In genomic region chr4:84905646-84906045, GRCh38 we compare ENCODE assay signal across 23 cellular contexts.
"Had no signal": no experiment of that assay in that cellular context is flagged by ENCODE, and none has a peak within 500 bp of the region (broad histone marks: within the 10 kb centered on the region; RNA-seq: fewer than 3 reads in every experiment).

No MANE protein-coding gene starts in this region.

- H3K9me3 ChIP-seq: adrenal gland, breast epithelium, SK-N-SH had no signal

- H3K36me3 Mint-ChIP-seq: activated naive CD8-positive, alpha-beta T cell treated with anti-CD3 and anti-CD28 coated beads, Interleukin-2, amount 10 ng/mL, durations not matched to agents 7 days and 5 days had no signal

- H3K27ac Mint-ChIP-seq: activated CD4-positive, alpha-beta memory T cell treated with anti-CD3 and anti-CD28 coated beads, Interleukin-2, amount 10 ng/mL, durations not matched to agents 7 days and 5 days; activated CD4-positive, alpha-beta T cell treated with anti-CD3 and anti-CD28 coated beads for 36 hours; activated naive CD8-positive, alpha-beta T cell treated with anti-CD3 and anti-CD28 coated beads, Interleukin-2, amount 10 ng/mL, durations not matched to agents 7 days and 5 days; activated T-helper 2 cell treated with anti-CD3 and anti-CD28 coated beads, Interferon-gamma antibody, Interleukin-2, Interleukin-4, amounts not matched to agents 10 μg/mL and 5 μg/mL and 100 μg/mL, durations not matched to agents 14 hours and 24 hours and 36 hours had no signal

- H3K4me3 Mint-ChIP-seq: activated CD4-positive, alpha-beta memory T cell treated with anti-CD3 and anti-CD28 coated beads, Interleukin-2, amount 10 ng/mL, durations not matched to agents 7 days and 5 days; activated CD4-positive, alpha-beta T cell treated with anti-CD3 and anti-CD28 coated beads for 36 hours; activated naive CD8-positive, alpha-beta T cell treated with anti-CD3 and anti-CD28 coated beads, Interleukin-2, amount 10 ng/mL, durations not matched to agents 7 days and 5 days had no signal

- DNase-seq: activated CD4-positive, alpha-beta memory T cell treated with anti-CD3 and anti-CD28 coated beads, Interleukin-2, amount 10 ng/mL, durations not matched to agents 7 days and 5 days; activated CD4-positive, alpha-beta T cell treated with anti-CD3 and anti-CD28 coated beads for 36 hours; activated CD4-positive, alpha-beta T cell treated with anti-CD3 and anti-CD28 coated beads, Interleukin-2, amount 50 U/mL, for 1 hour; activated gamma-delta T cell treated with Interleukin-2 at 50 U/mL for 16 hours; activated naive CD4-positive, alpha-beta T cell treated with anti-CD3 and anti-CD28 coated beads, Interleukin-2, amount 50 U/mL, for 16 hours; activated naive CD8-positive, alpha-beta T cell treated with anti-CD3 and anti-CD28 coated beads, Interleukin-2, amount 10 ng/mL, durations not matched to agents 7 days and 5 days; activated T-cell treated with anti-CD3 and anti-CD28 coated beads for 4 hours; activated T-cell treated with anti-CD3 and anti-CD28 coated beads, Interleukin-2, amount 50 U/mL, for 48 hours; adrenal gland; anterior cingulate cortex; central memory CD4-positive, alpha-beta T cell; NCI-H1092; NCI-H1417; NCI-H1930; NCI-H524; PC-9; SIG-M5; SK-N-SH; T-helper 1 cell had no signal

- H3K27me3 Mint-ChIP-seq: activated CD4-positive, alpha-beta memory T cell treated with anti-CD3 and anti-CD28 coated beads, Interleukin-2, amount 10 ng/mL, durations not matched to agents 7 days and 5 days; activated naive CD8-positive, alpha-beta T cell treated with anti-CD3 and anti-CD28 coated beads, Interleukin-2, amount 10 ng/mL, durations not matched to agents 7 days and 5 days had no signal

- ATAC-seq: activated CD4-positive, alpha-beta T cell treated with anti-CD3 and anti-CD28 coated beads for 36 hours had no signal

- H3K27ac ChIP-seq: adrenal gland, breast epithelium, KMS-11, PC-9, VCaP had no signal

- H3K4me1 Mint-ChIP-seq: activated CD4-positive, alpha-beta memory T cell treated with anti-CD3 and anti-CD28 coated beads, Interleukin-2, amount 10 ng/mL, durations not matched to agents 7 days and 5 days; activated CD4-positive, alpha-beta T cell treated with anti-CD3 and anti-CD28 coated beads for 36 hours; activated naive CD8-positive, alpha-beta T cell treated with anti-CD3 and anti-CD28 coated beads, Interleukin-2, amount 10 ng/mL, durations not matched to agents 7 days and 5 days had no signal

- H3K9me3 Mint-ChIP-seq: activated CD4-positive, alpha-beta memory T cell treated with anti-CD3 and anti-CD28 coated beads, Interleukin-2, amount 10 ng/mL, durations not matched to agents 7 days and 5 days; activated naive CD8-positive, alpha-beta T cell treated with anti-CD3 and anti-CD28 coated beads, Interleukin-2, amount 10 ng/mL, durations not matched to agents 7 days and 5 days; activated T-helper 2 cell treated with anti-CD3 and anti-CD28 coated beads, Interferon-gamma antibody, Interleukin-2, Interleukin-4, amounts not matched to agents 10 μg/mL and 5 μg/mL and 100 μg/mL, durations not matched to agents 14 hours and 24 hours and 36 hours had no signal

- H3K4me2 ChIP-seq: KMS-11, PC-9, SK-N-SH had no signal

- H3K4me1 ChIP-seq: breast epithelium had no signal

- H3K9ac ChIP-seq: KMS-11, SK-N-SH had no signal

- H3K36me3 ChIP-seq: adrenal gland, breast epithelium had no signal

- H3K27me3 ChIP-seq: adrenal gland, breast epithelium had no signal

- H2AFZ ChIP-seq: PC-9 had no signal

- H3K4me3 ChIP-seq: adrenal gland, breast epithelium, PC-9 had no signal
